Comparison of ENCODE assay signal across 1 cellular context in the genomic region with DNA sequence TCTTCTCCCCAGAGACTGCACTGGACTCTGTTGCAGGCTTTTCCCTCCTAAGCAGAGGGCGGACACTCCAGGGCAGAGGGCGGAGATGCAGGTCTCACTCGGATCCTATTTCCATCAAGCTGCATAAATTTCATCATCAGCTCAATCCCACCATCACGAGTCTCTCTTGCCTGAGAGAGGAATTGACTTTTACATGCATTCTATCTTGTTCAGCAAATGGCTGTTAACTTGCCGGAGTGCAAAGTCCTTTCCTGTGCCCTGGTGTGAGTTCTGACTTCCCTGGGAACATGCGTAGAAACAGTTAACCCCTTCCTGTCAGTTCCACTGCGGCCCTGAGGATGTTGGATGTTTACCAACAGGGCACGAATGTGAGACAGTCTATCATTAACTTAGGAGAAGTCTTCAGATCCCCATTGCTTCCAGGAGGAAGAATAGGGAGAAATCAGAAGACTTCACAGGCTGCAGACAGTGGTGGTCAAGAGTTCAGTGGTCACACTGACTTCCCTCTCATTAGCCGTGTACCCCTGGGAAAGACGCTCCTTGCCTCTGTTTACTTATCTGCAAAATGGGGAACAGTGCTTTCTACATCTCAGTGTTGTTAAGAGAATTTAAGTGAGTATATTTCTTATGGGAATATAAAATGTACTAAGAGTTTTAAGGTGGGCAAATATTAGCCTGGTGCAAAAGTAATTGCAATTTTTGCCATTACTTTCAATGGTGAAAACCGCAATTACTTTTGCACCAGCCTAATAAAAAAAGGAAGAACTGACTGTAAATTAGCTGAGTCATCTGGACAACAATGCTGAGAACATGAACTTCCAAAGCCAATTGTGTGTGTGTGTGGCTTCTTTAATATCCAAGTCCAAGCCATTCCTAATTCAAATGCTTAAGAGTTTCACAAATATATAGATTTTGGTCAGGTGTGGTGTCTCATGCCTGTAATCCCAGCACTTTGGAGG.
TF ChIP-seq lines count a peak whose summit lies in the region.

No MANE protein-coding gene starts in this region.

TF ChIP-seq in SK-N-SH, 30 proteins besides CTCF, POLR2A, EP300 and RAD21 (continued from another document):
- TF ChIP-seq NRF1 (IDR thresholded peaks at IDR 0.05; ENCODE audit: low read depth, low read length) (no peak), FOXJ3 (CRISPR knock-in tag; IDR thresholded peaks at IDR 0.05) (no peak), NFIC (IDR thresholded peaks at IDR 0.05; ENCODE audit: borderline replicate concordance) (no peak), SMC3 (IDR thresholded peaks at IDR 0.05; ENCODE audit: low read depth, low read length) (no peak), RCOR1 (IDR thresholded peaks at IDR 0.05; ENCODE audit: low read length) (no peak), RXRA (IDR thresholded peaks at IDR 0.05; ENCODE audit: borderline replicate concordance, low read depth) (no peak)
